In genomic region chr2:131168578-131168977, GRCh38 we compare ENCODE assay signal across 42 cellular contexts. TPM values are rescaled to one million over a fixed set of nuclear protein-coding genes. Genes with fewer than 3 reads are reported as not detected.
"Had no signal": no experiment of that assay in that cellular context is flagged by ENCODE, and none has a peak within 500 bp of the region (broad histone marks: within the 10 kb centered on the region; RNA-seq: fewer than 3 reads in every experiment).

No MANE protein-coding gene starts in this region.

- H3K4me3 Mint-ChIP-seq: activated naive CD4-positive, alpha-beta T cell treated with anti-CD3 and anti-CD28 coated beads for 36 hours; activated naive CD4-positive, alpha-beta T cell treated with anti-CD3 and anti-CD28 coated beads, Interleukin-2, amount 10 ng/mL, durations not matched to agents 7 days and 5 days; activated naive CD4-positive, alpha-beta T cell treated with anti-CD3 and anti-CD28 coated beads, Interleukin-2, amount 50 U/mL, for 24 hours; activated naive CD8-positive, alpha-beta T cell; activated naive CD8-positive, alpha-beta T cell treated with anti-CD3 and anti-CD28 coated beads for 36 hours; activated naive CD8-positive, alpha-beta T cell treated with anti-CD3 and anti-CD28 coated beads, Interleukin-2, amount 10 ng/mL, durations not matched to agents 7 days and 5 days; activated naive CD8-positive, alpha-beta T cell treated with anti-CD3 and anti-CD28 coated beads, Interleukin-2, amount 50 U/mL, for 24 hours; activated T-cell treated with anti-CD3 and anti-CD28 coated beads, Interleukin-2, amount 50 U/mL, for 24 hours; activated T-cell treated with anti-CD3 and anti-CD28 coated beads, Interleukin-2, amount 50 U/mL, for 4 hours; activated T-cell treated with anti-CD3 and anti-CD28 coated beads, Interleukin-2, amount 50 U/mL, for 72 hours; activated T-helper 1 cell treated with anti-CD3 and anti-CD28 coated beads, Interleukin-12 subunit alpha, Interleukin-12 subunit beta, Interleukin-2, Interleukin-4 antibody, amounts not matched to agents 30 ng/mL and 10 ng/mL and 1 ng/mL, durations not matched to agents 14 hours and 24 hours and 36 hours; activated T-helper 17 cell treated with anti-CD3 and anti-CD28 coated beads, Interleukin-2, amount 50 U/mL, for 72 hours; brain; central memory CD8-positive, alpha-beta T cell had no signal

- H3K36me3 Mint-ChIP-seq: activated naive CD4-positive, alpha-beta T cell treated with anti-CD3 and anti-CD28 coated beads, Interleukin-2, amount 10 ng/mL, durations not matched to agents 7 days and 5 days; activated naive CD4-positive, alpha-beta T cell treated with anti-CD3 and anti-CD28 coated beads, Interleukin-2, amount 50 U/mL, for 24 hours; activated naive CD4-positive, alpha-beta T cell treated with anti-CD3 and anti-CD28 coated beads, Interleukin-2, amount 50 U/mL, for 72 hours; activated naive CD8-positive, alpha-beta T cell; activated naive CD8-positive, alpha-beta T cell treated with anti-CD3 and anti-CD28 coated beads for 36 hours; activated naive CD8-positive, alpha-beta T cell treated with anti-CD3 and anti-CD28 coated beads, Interleukin-2, amount 10 ng/mL, durations not matched to agents 7 days and 5 days; brain had no signal

- H3K4me1 Mint-ChIP-seq: activated naive CD4-positive, alpha-beta T cell treated with anti-CD3 and anti-CD28 coated beads, Interleukin-2, amount 10 ng/mL, durations not matched to agents 7 days and 5 days; activated naive CD4-positive, alpha-beta T cell treated with anti-CD3 and anti-CD28 coated beads, Interleukin-2, amount 50 U/mL, for 24 hours; activated naive CD8-positive, alpha-beta T cell treated with anti-CD3 and anti-CD28 coated beads for 36 hours; activated naive CD8-positive, alpha-beta T cell treated with anti-CD3 and anti-CD28 coated beads, Interleukin-2, amount 50 U/mL, for 24 hours; activated T-helper 17 cell treated with anti-CD3 and anti-CD28 coated beads, Interleukin-2, amount 50 U/mL, for 72 hours; brain; central memory CD8-positive, alpha-beta T cell had no signal

- H3K27ac ChIP-seq: adrenal gland, ascending aorta, body of pancreas, brain microvascular endothelial cell, breast epithelium, cardiac muscle cell had no signal

- H3K27me3 ChIP-seq: adrenal gland, ascending aorta, body of pancreas, brain microvascular endothelial cell, breast epithelium, cardiac muscle cell had no signal

- H3K4me3 ChIP-seq: adrenal gland, ascending aorta, body of pancreas, breast epithelium, cardiac muscle cell had no signal

- H3K27ac Mint-ChIP-seq: activated naive CD4-positive, alpha-beta T cell treated with anti-CD3 and anti-CD28 coated beads for 36 hours; activated naive CD4-positive, alpha-beta T cell treated with anti-CD3 and anti-CD28 coated beads, Interleukin-2, amount 10 ng/mL, durations not matched to agents 7 days and 5 days; activated naive CD4-positive, alpha-beta T cell treated with anti-CD3 and anti-CD28 coated beads, Interleukin-2, amount 50 U/mL, for 24 hours; activated naive CD4-positive, alpha-beta T cell treated with anti-CD3 and anti-CD28 coated beads, Interleukin-2, amount 50 U/mL, for 72 hours; activated naive CD8-positive, alpha-beta T cell; activated naive CD8-positive, alpha-beta T cell treated with anti-CD3 and anti-CD28 coated beads for 36 hours; activated naive CD8-positive, alpha-beta T cell treated with anti-CD3 and anti-CD28 coated beads, Interleukin-2, amount 10 ng/mL, durations not matched to agents 7 days and 5 days; activated naive CD8-positive, alpha-beta T cell treated with anti-CD3 and anti-CD28 coated beads, Interleukin-2, amount 50 U/mL, for 24 hours; activated T-cell treated with anti-CD3 and anti-CD28 coated beads, Interleukin-2, amount 50 U/mL, for 24 hours; activated T-cell treated with anti-CD3 and anti-CD28 coated beads, Interleukin-2, amount 50 U/mL, for 72 hours; activated T-helper 1 cell treated with anti-CD3 and anti-CD28 coated beads, Interleukin-12 subunit alpha, Interleukin-12 subunit beta, Interleukin-2, Interleukin-4 antibody, amounts not matched to agents 30 ng/mL and 10 ng/mL and 1 ng/mL, durations not matched to agents 14 hours and 24 hours and 36 hours; activated T-helper 17 cell treated with anti-CD3 and anti-CD28 coated beads, Interleukin-2, amount 50 U/mL, for 72 hours; activated T-helper 2 cell treated with anti-CD3 and anti-CD28 coated beads, Interferon-gamma antibody, Interleukin-2, Interleukin-4, amounts not matched to agents 10 μg/mL and 5 μg/mL and 100 μg/mL, durations not matched to agents 14 hours and 24 hours and 36 hours; brain had no signal

- H3K4me1 ChIP-seq: adrenal gland, ascending aorta, body of pancreas, breast epithelium had no signal

- H3K9me3 Mint-ChIP-seq: activated naive CD4-positive, alpha-beta T cell treated with anti-CD3 and anti-CD28 coated beads for 36 hours; activated naive CD4-positive, alpha-beta T cell treated with anti-CD3 and anti-CD28 coated beads, Interleukin-2, amount 10 ng/mL, durations not matched to agents 7 days and 5 days; activated naive CD4-positive, alpha-beta T cell treated with anti-CD3 and anti-CD28 coated beads, Interleukin-2, amount 50 U/mL, for 24 hours; activated naive CD4-positive, alpha-beta T cell treated with anti-CD3 and anti-CD28 coated beads, Interleukin-2, amount 50 U/mL, for 72 hours; activated naive CD8-positive, alpha-beta T cell treated with anti-CD3 and anti-CD28 coated beads for 36 hours; activated naive CD8-positive, alpha-beta T cell treated with anti-CD3 and anti-CD28 coated beads, Interleukin-2, amount 10 ng/mL, durations not matched to agents 7 days and 5 days; activated naive CD8-positive, alpha-beta T cell treated with anti-CD3 and anti-CD28 coated beads, Interleukin-2, amount 50 U/mL, for 24 hours; activated T-cell treated with anti-CD3 and anti-CD28 coated beads, Interleukin-2, amount 50 U/mL, for 24 hours; activated T-cell treated with anti-CD3 and anti-CD28 coated beads, Interleukin-2, amount 50 U/mL, for 4 hours; activated T-cell treated with anti-CD3 and anti-CD28 coated beads, Interleukin-2, amount 50 U/mL, for 72 hours; activated T-helper 1 cell treated with anti-CD3 and anti-CD28 coated beads, Interleukin-12 subunit alpha, Interleukin-12 subunit beta, Interleukin-2, Interleukin-4 antibody, amounts not matched to agents 30 ng/mL and 10 ng/mL and 1 ng/mL, durations not matched to agents 14 hours and 24 hours and 36 hours; activated T-helper 17 cell treated with anti-CD3 and anti-CD28 coated beads, Interleukin-2, amount 50 U/mL, for 72 hours; activated T-helper 2 cell treated with anti-CD3 and anti-CD28 coated beads, Interferon-gamma antibody, Interleukin-2, Interleukin-4, amounts not matched to agents 10 μg/mL and 5 μg/mL and 100 μg/mL, durations not matched to agents 14 hours and 24 hours and 36 hours; brain; central memory CD8-positive, alpha-beta T cell had no signal

- DNase-seq: activated effector memory CD4-positive, alpha-beta T cell treated with anti-CD3 and anti-CD28 coated beads, Interleukin-2, amount 50 U/mL, for 16 hours; activated effector memory CD4-positive, alpha-beta T cell treated with Interleukin-2 at 50 U/mL for 16 hours; activated gamma-delta T cell; activated gamma-delta T cell treated with Interleukin-2 at 50 U/mL for 16 hours; activated naive CD4-positive, alpha-beta T cell; activated naive CD4-positive, alpha-beta T cell treated with anti-CD3 and anti-CD28 coated beads for 36 hours; activated naive CD4-positive, alpha-beta T cell treated with anti-CD3 and anti-CD28 coated beads, Interleukin-2, amount 10 ng/mL, durations not matched to agents 7 days and 5 days; activated naive CD4-positive, alpha-beta T cell treated with anti-CD3 and anti-CD28 coated beads, Interleukin-2, amount 50 U/mL, for 16 hours; activated naive CD4-positive, alpha-beta T cell treated with Interleukin-2 at 50 U/mL for 16 hours; activated naive CD8-positive, alpha-beta T cell treated with anti-CD3 and anti-CD28 coated beads for 36 hours; activated naive CD8-positive, alpha-beta T cell treated with anti-CD3 and anti-CD28 coated beads, Interleukin-2, amount 10 ng/mL, durations not matched to agents 7 days and 5 days; activated naive CD8-positive, alpha-beta T cell treated with anti-CD3 and anti-CD28 coated beads, Interleukin-2, amount 50 U/mL, for 24 hours; activated T-cell treated with anti-CD3 and anti-CD28 coated beads, Interleukin-2, amount 50 U/mL, for 1 hour; activated T-cell treated with anti-CD3 and anti-CD28 coated beads, Interleukin-2, amount 50 U/mL, for 24 hours; activated T-cell treated with anti-CD3 and anti-CD28 coated beads, Interleukin-2, amount 50 U/mL, for 4 hours; activated T-cell treated with anti-CD3 and anti-CD28 coated beads, Interleukin-2, amount 50 U/mL, for 48 hours; activated T-cell treated with anti-CD3 and anti-CD28 coated beads, Interleukin-2, amount 50 U/mL, for 72 hours; adrenal gland; amniotic stem cell; amygdala; anterior cingulate cortex; aorta; body of pancreas; brain microvascular endothelial cell; caudate nucleus; central memory CD4-positive, alpha-beta T cell; cerebellar nuclear complex had no signal

- H3K9me3 ChIP-seq: adrenal gland, ascending aorta, body of pancreas, breast epithelium had no signal

- H3K36me3 ChIP-seq: adrenal gland, ascending aorta, brain microvascular endothelial cell, breast epithelium, cardiac muscle cell had no signal

- ATAC-seq: activated naive CD8-positive, alpha-beta T cell treated with anti-CD3 and anti-CD28 coated beads, Interleukin-2, amount 50 U/mL, for 24 hours; activated T-cell treated with anti-CD3 and anti-CD28 coated beads, Interleukin-2, amount 50 U/mL, for 4 hours; activated T-cell treated with anti-CD3 and anti-CD28 coated beads, Interleukin-2, amount 50 U/mL, for 72 hours; activated T-helper 17 cell treated with anti-CD3 and anti-CD28 coated beads, Interleukin-2, amount 50 U/mL, for 72 hours; body of pancreas had no signal

- FAIRE-seq: astrocyte, bronchial epithelial cell had no signal

- H3K27me3 Mint-ChIP-seq: activated naive CD4-positive, alpha-beta T cell treated with anti-CD3 and anti-CD28 coated beads, Interleukin-2, amount 50 U/mL, for 24 hours; activated T-helper 17 cell treated with anti-CD3 and anti-CD28 coated beads, Interleukin-2, amount 50 U/mL, for 72 hours had no signal

RNA-seq across cellular contexts. Expression of gene POTEE, which starts 40.8 kb away (rescaled TPM):
- total RNA-seq: ascending aorta, body of pancreas, bronchial epithelial cell, cardiac septum had no signal
- polyA plus RNA-seq: adipose tissue, aorta had no signal
